ENCODE assay signal across 17 cellular contexts in the genomic region with DNA sequence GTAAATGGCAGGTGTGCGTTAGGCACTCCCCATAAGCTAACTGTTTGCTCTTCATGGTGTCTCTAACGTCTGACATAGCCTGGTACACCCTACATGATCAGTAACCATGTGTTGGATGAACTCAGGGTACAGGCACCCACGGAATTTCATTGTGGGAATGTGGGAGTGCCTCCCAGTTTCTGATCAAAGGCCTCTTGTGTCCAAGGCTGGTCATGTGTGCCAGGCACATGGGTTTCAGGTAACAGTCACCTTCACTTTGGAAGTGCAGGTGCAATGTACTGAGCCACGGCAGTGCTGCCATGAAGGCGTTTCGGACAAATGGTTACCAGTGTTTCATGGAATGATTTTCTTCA.
DNase-seq lines count a peak whose midpoint lies in the region; ATAC-seq and TF ChIP-seq lines count a peak whose summit lies in the region.
"Had no signal": no experiment of that assay in that cellular context is flagged by ENCODE, and none has a peak within 500 bp of the region (broad histone marks: within the 10 kb centered on the region; RNA-seq: fewer than 3 reads in every experiment).

No MANE protein-coding gene starts in this region.

- peaks cover 0 to 6% (median 0%) of the 10 kb centered on the region in 9 donors for H3K27me3 ChIP-seq in heart left ventricle
- H3K27me3 ChIP-seq in endodermal cell (ENCODE audit: control insufficient read depth, insufficient read depth, low read length, poor library complexity, severe bottlenecking) = no peaks in the 10 kb centered on the region
- H3K27me3 ChIP-seq in osteoblast (ENCODE audit: insufficient read depth, low read length) = no peaks in the 10 kb centered on the region
- H3K27me3 ChIP-seq in CD4-positive, alpha-beta memory T cell (ENCODE audit: insufficient read depth, low read length) = peaks cover 2% of the 10 kb centered on the region
- H3K27me3 ChIP-seq: BLaER1 had no signal

- H3K27me3 Mint-ChIP-seq in CD14-positive monocyte (ENCODE audit: low read depth in 3 of 3) (peaks cover 3 to 17% (median 7%) of the 10 kb centered on the region in 3 donors), endodermal cell (ENCODE audit: insufficient read depth) (peaks cover 7% of the 10 kb centered on the region)
- H3K27me3 Mint-ChIP-seq in CD4-positive, alpha-beta memory T cell = peaks cover 17 to 23% of the 10 kb centered on the region in 2 donors

- no peaks in the 10 kb centered on the region for H3K79me2 ChIP-seq in osteoblast (ENCODE audit: insufficient read depth, low read length)

- H3K9ac ChIP-seq in endodermal cell (ENCODE audit: extremely low read depth, low read length, poor library complexity, severe bottlenecking) = no peak overlapping the region
- H3K9ac ChIP-seq: BLaER1 had no signal

- DNase-seq in Right ventricle myocardium inferior (ENCODE audit: missing footprints) (peak; percentile 15), heart left ventricle (no peak), CD14-positive monocyte (ENCODE audit: low spot score) (peak; percentile 5), endodermal cell (peak; percentile 17), osteoblast (ENCODE audit: insufficient read length, low spot score, missing footprints) (peak; percentile 4), NCI-H1436 treated with DMSO at 0.1 percent for 48 hours (lab: John Stamatoyannopoulos, UW) (no peak)
- no peak for DNase-seq in CD4-positive, alpha-beta memory T cell
- DNase-seq: 8988T; Caco-2; CD4-positive, CD25-positive, alpha-beta regulatory T cell; DMS153; DMS79 treated with DMSO at 0.1 percent for 48 hours; GF-D8 had no signal

- no peak for TF ChIP-seq POLR2A in heart left ventricle (IDR thresholded peaks at IDR 0.05)

- H3K36me3 ChIP-seq in heart left ventricle = no peaks in the 10 kb centered on the region
- no peaks in the 10 kb centered on the region for H3K36me3 ChIP-seq in endodermal cell (ENCODE audit: control insufficient read depth, insufficient read depth, low read length)
- H3K36me3 ChIP-seq in osteoblast (ENCODE audit: insufficient read depth, low read length) = no peaks in the 10 kb centered on the region
- no peaks in the 10 kb centered on the region for H3K36me3 ChIP-seq in CD4-positive, alpha-beta memory T cell (ENCODE audit: insufficient read depth, low read length)
- H3K36me3 ChIP-seq: BLaER1 had no signal

- peak overlapping the region in 1 of 7 donors; percentile 21 for H3K27ac Mint-ChIP-seq in CD14-positive monocyte
- H3K27ac Mint-ChIP-seq in endodermal cell = no peak overlapping the region
- no peak overlapping the region for H3K27ac Mint-ChIP-seq in CD4-positive, alpha-beta memory T cell
- H3K27ac Mint-ChIP-seq: CD4-positive, CD25-positive, alpha-beta regulatory T cell; H9 had no signal

- H3K9me3 ChIP-seq in heart left ventricle (peaks cover 0 to 7% (median 3%) of the 10 kb centered on the region in 12 donors), endodermal cell (ENCODE audit: control insufficient read depth, low read length) (peaks cover 75% of the 10 kb centered on the region), osteoblast (ENCODE audit: low read depth, low read length) (peaks cover 3% of the 10 kb centered on the region)
- H3K9me3 ChIP-seq in CD4-positive, alpha-beta memory T cell (ENCODE audit: control insufficient read depth in 1 of 2, low read length in 2 of 2) = peaks cover 0 to 3% of the 10 kb centered on the region in 2 donors

- H3K4me1 ChIP-seq in heart left ventricle (no peaks in the 10 kb centered on the region), endodermal cell (ENCODE audit: control insufficient read depth, insufficient read depth, low read length) (no peaks in the 10 kb centered on the region), osteoblast (ENCODE audit: insufficient read depth, low read length) (no peaks in the 10 kb centered on the region)
- H3K4me1 ChIP-seq in CD4-positive, alpha-beta memory T cell (ENCODE audit: insufficient read depth, low read length) = no peaks in the 10 kb centered on the region
- H3K4me1 ChIP-seq: BLaER1, Caco-2 had no signal

- H3K4me2 ChIP-seq in osteoblast (ENCODE audit: insufficient read depth, low read length) = no peak overlapping the region
- H3K4me2 ChIP-seq: BLaER1 had no signal

- CTCF ChIA-PET in CD4-positive, alpha-beta memory T cell (lab: Charles Lee; ENCODE audit: partially characterized antibody) = interaction anchor here (1.5 to 1.9 kb wide), 2 partner anchors 8 to 12 kb away, joined by 6 to 8 read pairs; no protein-coding TSS in a partner anchor

- no peak overlapping the region for H2AFZ ChIP-seq in osteoblast (ENCODE audit: low read length)

- no peaks in the 10 kb centered on the region for H3K4me1 Mint-ChIP-seq in CD14-positive monocyte
- H3K4me1 Mint-ChIP-seq in endodermal cell = no peaks in the 10 kb centered on the region
- H3K4me1 Mint-ChIP-seq in CD4-positive, alpha-beta memory T cell = peaks cover 0 to 3% (median 0%) of the 10 kb centered on the region in 4 donors
- H3K4me1 Mint-ChIP-seq: CD4-positive, CD25-positive, alpha-beta regulatory T cell had no signal

- POLR2A ChIA-PET in CD4-positive, alpha-beta memory T cell (lab: Charles Lee; ENCODE audit: partially characterized antibody) = no interaction called here

- H3K4me3 ChIP-seq in heart left ventricle (no peak overlapping the region), endodermal cell (ENCODE audit: low read length) (no peak overlapping the region), osteoblast (ENCODE audit: insufficient read depth, low read length) (no peak overlapping the region)
- no peak overlapping the region for H3K4me3 ChIP-seq in CD4-positive, alpha-beta memory T cell (ENCODE audit: low read length in 2 of 2)
- H3K4me3 ChIP-seq: BLaER1, K562 had no signal

- WGBS in heart left ventricle, 4 donors = 77 to 86% (median 82%) methylated on average over 6 of the region's 6 CpGs
- WGBS in endodermal cell (ENCODE audit: insufficient coverage in 1 of 2, insufficient read length in 1 of 2), 2 experiments = 40 to 70% methylated on average over 2 to 6 of the region's 6 CpGs

- H3K4me3 Mint-ChIP-seq in CD14-positive monocyte (peak overlapping the region in 1 of 2 donors; percentile 51), endodermal cell (no peak overlapping the region)
- H3K4me3 Mint-ChIP-seq in CD4-positive, alpha-beta memory T cell = no peak overlapping the region
- H3K4me3 Mint-ChIP-seq: CD4-positive, CD25-positive, alpha-beta regulatory T cell; H9 had no signal

- H3K9me3 Mint-ChIP-seq in CD14-positive monocyte = peaks cover 0 to 10% (median 4%) of the 10 kb centered on the region in 7 donors
- H3K9me3 Mint-ChIP-seq in endodermal cell = peaks cover 10% of the 10 kb centered on the region
- H3K9me3 Mint-ChIP-seq in CD4-positive, alpha-beta memory T cell = peaks cover 0 to 12% (median 6%) of the 10 kb centered on the region in 8 donors

- intact Hi-C loops in Right ventricle myocardium inferior (cut with DNase I) (no loop called here), heart left ventricle (cut with DNase I) (no loop called here), CD14-positive monocyte (cut with micrococcal nuclease) (no loop called here)
- intact Hi-C loops in CD4-positive, alpha-beta memory T cell (cut with micrococcal nuclease) = no loop called here

- H4K20me1 ChIP-seq in osteoblast (ENCODE audit: insufficient read depth, low read length) = no peaks in the 10 kb centered on the region
- H4K20me1 ChIP-seq: BLaER1 had no signal

- TF ChIP-seq CTCF in heart left ventricle (IDR thresholded peaks at IDR 0.05) (no peak), CD14-positive monocyte (IDR thresholded peaks at IDR 0.05) (no peak), endodermal cell (conservative IDR thresholded peaks at IDR 0.05) (no peak), osteoblast (IDR thresholded peaks at IDR 0.05; ENCODE audit: extremely low read depth, low read depth, low read length) (no peak)

- H3K36me3 Mint-ChIP-seq in CD14-positive monocyte = no peaks in the 10 kb centered on the region
- H3K36me3 Mint-ChIP-seq in endodermal cell (ENCODE audit: low read depth) = no peaks in the 10 kb centered on the region
- peaks cover 0 to 4% of the 10 kb centered on the region in 2 donors for H3K36me3 Mint-ChIP-seq in CD4-positive, alpha-beta memory T cell
- H3K36me3 Mint-ChIP-seq: CD4-positive, CD25-positive, alpha-beta regulatory T cell had no signal

- ATAC-seq in Right ventricle myocardium inferior (no peak), heart left ventricle (no peak), GM19328 (IDR thresholded peaks at IDR 0.05; ENCODE audit: unreplicated experiment) (no peak)
- ATAC-seq: K562 had no signal

- H3K27ac ChIP-seq in heart left ventricle (no peak overlapping the region), endodermal cell (ENCODE audit: low read depth, low read length) (no peak overlapping the region), osteoblast (ENCODE audit: low read depth, low read length) (no peak overlapping the region)
- no peak overlapping the region for H3K27ac ChIP-seq in CD4-positive, alpha-beta memory T cell (ENCODE audit: low read depth, low read length)
- H3K27ac ChIP-seq: BLaER1 had no signal

Comparison
In these comparisons a context has a peak if more than half of its experiments do, and no peak if none do; other contexts are left out.
1. DNase-seq: peak in Right ventricle myocardium inferior (single experiment), CD14-positive monocyte (single experiment), endodermal cell (single experiment) and osteoblast (single experiment); none in heart left ventricle (0 of 5), CD4-positive, alpha-beta memory T cell (0 of 5) and NCI-H1436 treated with DMSO at 0.1 percent for 48 hours (single experiment).